In the genomic region with DNA sequence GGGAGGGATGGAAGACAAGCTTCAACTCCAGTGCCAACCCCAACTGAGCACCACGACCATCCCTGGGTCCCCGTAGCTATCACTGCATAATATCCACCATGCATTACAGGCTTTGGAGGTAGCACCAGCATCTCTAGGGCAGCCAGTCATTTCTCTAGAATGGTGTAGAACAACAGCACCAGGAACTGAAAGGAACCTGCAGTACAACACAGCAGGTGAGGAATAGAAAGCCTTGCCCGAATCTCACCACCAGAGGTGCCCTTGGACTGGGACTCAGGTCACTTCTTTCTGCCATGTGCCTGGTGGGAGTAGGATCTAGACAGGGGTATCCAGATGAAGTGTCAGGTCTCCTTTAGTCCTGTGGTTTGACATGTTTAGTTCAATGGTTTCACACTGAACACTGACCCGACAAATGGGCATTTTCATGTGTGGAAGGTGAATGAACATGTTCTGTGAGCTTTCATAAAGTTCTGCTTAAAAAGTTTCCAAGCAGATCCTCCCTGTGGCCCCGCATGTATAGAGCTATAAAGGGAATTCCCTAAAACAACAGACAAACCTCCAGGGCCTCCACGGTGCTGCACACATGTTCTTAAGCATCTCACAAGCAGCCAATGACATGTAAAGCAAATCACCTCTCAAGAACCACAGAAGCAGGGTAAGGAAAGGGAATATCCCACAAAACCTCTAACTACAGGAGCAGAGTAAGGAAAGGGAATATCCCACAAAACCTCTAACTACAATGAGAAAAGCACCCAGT, we compare ENCODE assay signal across 1 cellular context.
TF ChIP-seq lines count a peak whose summit lies in the region.

No MANE protein-coding gene starts in this region.

TF ChIP-seq in HepG2, 621 proteins besides CTCF, POLR2A, EP300 and RAD21 (continued from another document):
- TF ChIP-seq STAG1 (CRISPR knock-in tag; IDR thresholded peaks at IDR 0.05), result peak; percentile 25; the same call in 1 of the 2 replicates
